Comparison of ENCODE assay signal across 8 cellular contexts in genomic region chr1:226662704-226663326, GRCh38.
DNase-seq lines count a peak whose midpoint lies in the region; ATAC-seq and TF ChIP-seq lines count a peak whose summit lies in the region.

No MANE protein-coding gene starts in this region.

- TF ChIP-seq CTCF in esophagus muscularis mucosa (IDR thresholded peaks at IDR 0.05) (no peak), testis (IDR thresholded peaks at IDR 0.05) (no peak)

- H3K27me3 ChIP-seq in NT2/D1 (ENCODE audit: insufficient read depth, insufficient read length) (no peaks in the 10 kb centered on the region), esophagus muscularis mucosa (no peaks in the 10 kb centered on the region), testis (no peaks in the 10 kb centered on the region)

- TF ChIP-seq POLR2A in esophagus muscularis mucosa (IDR thresholded peaks at IDR 0.05; ENCODE audit: low read depth) (peak; percentile 23), testis (IDR thresholded peaks at IDR 0.05) (no peak)

- DNase-seq in NT2/D1 (ENCODE audit: low read depth, low spot score) (peak; percentile 61), activated T-cell treated with anti-CD3 and anti-CD28 coated beads for 4 hours (peak; percentile 72), esophagus muscularis mucosa (ENCODE audit: extremely low spot score) (peak; percentile 98), occipital lobe (lab: John Stamatoyannopoulos, UW) (peak; percentile 55), testis (peak; percentile 75), putamen (ENCODE audit: low spot score) (no peak)

- intact Hi-C loops in esophagus muscularis mucosa (cut with DNase I) = loop anchor here (5.0 kb wide), 1 partner anchor 39 kb away; no protein-coding TSS in a partner anchor
- intact Hi-C loops in testis (cut with DNase I; ENCODE audit: low total_unique reads) = no loop called here

- TF ChIP-seq EP300 in esophagus muscularis mucosa (IDR thresholded peaks at IDR 0.05) = peak; percentile 61

- ATAC-seq in GM18502 (IDR thresholded peaks at IDR 0.05; ENCODE audit: poor library complexity, unreplicated experiment) (peak; percentile 94), HG02852 (IDR thresholded peaks at IDR 0.05; ENCODE audit: unreplicated experiment) (peak; percentile 95)

- H3K4me3 ChIP-seq in NT2/D1 (ENCODE audit: insufficient read length, low read depth) = no peak overlapping the region
- H3K4me3 ChIP-seq in esophagus muscularis mucosa = peak overlapping the region in 3 of 4 donors; percentile 1 to 21 (median 2)
- H3K4me3 ChIP-seq in testis = no peak overlapping the region

- H3K4me1 ChIP-seq in NT2/D1 (ENCODE audit: insufficient read depth, insufficient read length) (peaks cover 26% of the 10 kb centered on the region), esophagus muscularis mucosa (peaks cover 0 to 32% (median 0%) of the 10 kb centered on the region in 4 donors), testis (peaks cover 80% of the 10 kb centered on the region)

- H3K36me3 ChIP-seq in NT2/D1 (ENCODE audit: insufficient read depth, insufficient read length, low read length) (no peaks in the 10 kb centered on the region), esophagus muscularis mucosa (no peaks in the 10 kb centered on the region), testis (ENCODE audit: low read depth, missing control alignments) (no peaks in the 10 kb centered on the region)

- H3K9me3 ChIP-seq in NT2/D1 (ENCODE audit: insufficient read depth, low read length) = no peaks in the 10 kb centered on the region
- no peaks in the 10 kb centered on the region for H3K9me3 ChIP-seq in esophagus muscularis mucosa
- no peaks in the 10 kb centered on the region for H3K9me3 ChIP-seq in testis

- whole genome bisulfite sequencing in esophagus muscularis mucosa = 3% methylated on average over 9 of the region's 13 CpGs
- 39 to 60% methylated on average over 13 of the region's 13 CpGs for WGBS in testis, 2 donors

- no peak overlapping the region for H3K27ac ChIP-seq in esophagus muscularis mucosa (replicated peaks in 1 of 4)
- H3K27ac ChIP-seq in testis = peak overlapping the region; percentile 65 to 89

- peak overlapping the region; percentile 35 for H3K9ac ChIP-seq in NT2/D1 (ENCODE audit: insufficient read length, low read depth)

Comparison
In these comparisons a context has a peak if more than half of its experiments do, and no peak if none do; other contexts are left out.
1. H3K4me3 ChIP-seq: peak in esophagus muscularis mucosa (3 of 4); none in NT2/D1 (single experiment) and testis (0 of 2).
2. H3K27ac ChIP-seq: peak in testis (2 of 2); none in esophagus muscularis mucosa (0 of 4).